Comparison of ENCODE assay signal across 1 cellular context in the genomic region with DNA sequence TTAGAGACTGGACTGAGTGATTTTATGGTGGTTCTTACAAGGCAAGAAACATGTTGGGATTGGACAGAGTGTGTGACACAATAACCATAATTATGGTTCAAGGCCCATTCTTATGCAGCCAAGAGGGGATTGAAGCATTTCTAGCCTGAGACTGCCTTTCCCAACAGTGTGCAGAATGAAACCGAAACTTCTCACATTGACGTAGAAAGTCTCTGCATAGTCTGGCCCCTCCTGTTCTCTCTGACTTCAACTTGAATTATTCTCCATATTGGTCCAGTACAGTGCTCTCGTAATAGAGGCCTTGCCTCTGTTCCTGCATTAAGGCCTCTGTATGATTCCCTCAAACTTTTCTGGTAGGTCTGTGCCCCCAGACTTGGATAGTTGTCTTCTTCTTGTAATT.
TF ChIP-seq lines count a peak whose summit lies in the region.

No MANE protein-coding gene starts in this region.

TF ChIP-seq in GM23338, 12 proteins besides CTCF, POLR2A, EP300 and RAD21 (continued from another document):
- TF ChIP-seq, protein P1, sequence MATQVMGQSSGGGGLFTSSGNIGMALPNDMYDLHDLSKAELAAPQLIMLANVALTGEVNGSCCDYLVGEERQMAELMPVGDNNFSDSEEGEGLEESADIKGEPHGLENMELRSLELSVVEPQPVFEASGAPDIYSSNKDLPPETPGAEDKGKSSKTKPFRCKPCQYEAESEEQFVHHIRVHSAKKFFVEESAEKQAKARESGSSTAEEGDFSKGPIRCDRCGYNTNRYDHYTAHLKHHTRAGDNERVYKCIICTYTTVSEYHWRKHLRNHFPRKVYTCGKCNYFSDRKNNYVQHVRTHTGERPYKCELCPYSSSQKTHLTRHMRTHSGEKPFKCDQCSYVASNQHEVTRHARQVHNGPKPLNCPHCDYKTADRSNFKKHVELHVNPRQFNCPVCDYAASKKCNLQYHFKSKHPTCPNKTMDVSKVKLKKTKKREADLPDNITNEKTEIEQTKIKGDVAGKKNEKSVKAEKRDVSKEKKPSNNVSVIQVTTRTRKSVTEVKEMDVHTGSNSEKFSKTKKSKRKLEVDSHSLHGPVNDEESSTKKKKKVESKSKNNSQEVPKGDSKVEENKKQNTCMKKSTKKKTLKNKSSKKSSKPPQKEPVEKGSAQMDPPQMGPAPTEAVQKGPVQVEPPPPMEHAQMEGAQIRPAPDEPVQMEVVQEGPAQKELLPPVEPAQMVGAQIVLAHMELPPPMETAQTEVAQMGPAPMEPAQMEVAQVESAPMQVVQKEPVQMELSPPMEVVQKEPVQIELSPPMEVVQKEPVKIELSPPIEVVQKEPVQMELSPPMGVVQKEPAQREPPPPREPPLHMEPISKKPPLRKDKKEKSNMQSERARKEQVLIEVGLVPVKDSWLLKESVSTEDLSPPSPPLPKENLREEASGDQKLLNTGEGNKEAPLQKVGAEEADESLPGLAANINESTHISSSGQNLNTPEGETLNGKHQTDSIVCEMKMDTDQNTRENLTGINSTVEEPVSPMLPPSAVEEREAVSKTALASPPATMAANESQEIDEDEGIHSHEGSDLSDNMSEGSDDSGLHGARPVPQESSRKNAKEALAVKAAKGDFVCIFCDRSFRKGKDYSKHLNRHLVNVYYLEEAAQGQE (IDR thresholded peaks at IDR 0.05; ENCODE audit: unreplicated experiment), result no peak
- TF ChIP-seq CREB1 (CRISPR knock-in tag; IDR thresholded peaks at IDR 0.05; ENCODE audit: low read depth) (no peak), POLR2AphosphoS5 (IDR thresholded peaks at IDR 0.05; ENCODE audit: low read depth) (no peak), EZH2phosphoT487 (IDR thresholded peaks at IDR 0.05; ENCODE audit: unreplicated experiment) (no peak), NANOG (IDR thresholded peaks at IDR 0.05; ENCODE audit: borderline replicate concordance) (no peak)
TF ChIP-seq in GM23338: peak in this region for 0.
